In genomic region chr20:57391439-57392129, GRCh38 we compare ENCODE assay signal across 8 cellular contexts. TPM values are rescaled to one million over a fixed set of nuclear protein-coding genes. Genes with fewer than 3 reads are reported as not detected.
DNase-seq lines count a peak whose midpoint lies in the region; ATAC-seq and TF ChIP-seq lines count a peak whose summit lies in the region.

No MANE protein-coding gene starts in this region.

- H3K27me3 ChIP-seq in HAP-1 (ENCODE audit: low read depth) (no peaks in the 10 kb centered on the region), PC-3 (ENCODE audit: low read length) (no peaks in the 10 kb centered on the region), breast epithelium (no peaks in the 10 kb centered on the region), lung (ENCODE audit: control insufficient read depth, insufficient read depth) (no peaks in the 10 kb centered on the region), transverse colon (no peaks in the 10 kb centered on the region)

- DNase-seq in DMS 273 (lab: John Stamatoyannopoulos, UW; ENCODE audit: unreplicated experiment), result peak; percentile 53
- no peak for DNase-seq in DMS 273 treated with DMSO at 0.1 percent for 48 hours (lab: John Stamatoyannopoulos, UW)
- DNase-seq in HAP-1 (ENCODE audit: low spot score in 2 of 2), result peak in 1 of 2 experiments; percentile 31
- DNase-seq in PC-3, result peak; percentile 34
- no peak for DNase-seq in breast epithelium (ENCODE audit: low spot score in 2 of 2)
- no peak for DNase-seq in lung (ENCODE audit: low spot score)
- peak; percentile 28 for DNase-seq in transverse colon
- DNase-seq in NCI-H226, result no peak

- intact Hi-C loops in PC-3 (cut with micrococcal nuclease) (loop anchor here (5.0 kb wide), 1 partner anchor 46 kb away; no protein-coding TSS in a partner anchor), breast epithelium (cut with DNase I; ENCODE audit: low total_unique reads) (loop anchor here (10.0 kb wide), 1 partner anchor 103 kb away; no protein-coding TSS in a partner anchor), transverse colon (cut with DNase I; ENCODE audit: low total_unique reads) (no loop called here)

- no peaks in the 10 kb centered on the region for H3F3A ChIP-seq in PC-3 (ENCODE audit: low read length, unreplicated experiment)

- TF ChIP-seq POLR2A in breast epithelium (IDR thresholded peaks at IDR 0.05), result no peak
- TF ChIP-seq POLR2A in transverse colon (IDR thresholded peaks at IDR 0.05), result peak; percentile 17

- H3K36me3 ChIP-seq in HAP-1 (replicated peaks) (peaks cover 29% of the 10 kb centered on the region), PC-3 (ENCODE audit: low read depth, low read length) (peaks cover 19% of the 10 kb centered on the region; the same call in 1 of the 2 replicates), breast epithelium (no peaks in the 10 kb centered on the region), lung (ENCODE audit: control insufficient read depth in 2 of 2, insufficient read depth in 2 of 2, low read length in 2 of 2) (peaks cover 0 to 14% of the 10 kb centered on the region in 2 donors), transverse colon (no peaks in the 10 kb centered on the region)

- WGBS in lung, 2 donors, result 1 to 2% methylated on average over 33 to 89 of the region's 91 CpGs
- 0% methylated on average over 9 of the region's 91 CpGs; no CpG with 5 or more reads in 1 of the 2 donors for WGBS in transverse colon (ENCODE audit: low coverage in 1 of 2), 2 donors

- H3K4me2 ChIP-seq in PC-3 (ENCODE audit: low read length), result peak overlapping the region; percentile 88

- H3K27ac ChIP-seq in PC-3 (ENCODE audit: low read length), result no peak overlapping the region
- peak overlapping the region; percentile 74 to 79 for H3K27ac ChIP-seq in breast epithelium
- peak overlapping the region; percentile 57 to 86 for H3K27ac ChIP-seq in lung (ENCODE audit: low read depth in 1 of 2, low read length in 1 of 2)
- H3K27ac ChIP-seq in transverse colon, result peak overlapping the region; percentile 92 to 95 (median 93)

- H3K9me3 ChIP-seq in HAP-1 (no peaks in the 10 kb centered on the region), PC-3 (ENCODE audit: low read length) (no peaks in the 10 kb centered on the region), breast epithelium (no peaks in the 10 kb centered on the region), lung (ENCODE audit: control insufficient read depth in 2 of 2, insufficient read depth in 1 of 2, low read length in 1 of 2) (no peaks in the 10 kb centered on the region), transverse colon (no peaks in the 10 kb centered on the region)

- peak overlapping the region; percentile 73 for H2AFZ ChIP-seq in PC-3 (ENCODE audit: low read length)

- BruUV-seq in PC-3 (replicated peaks; lab: Mats Ljungman, UMichigan), result no TSS peak

- peak; percentile 8 for ATAC-seq in PC-3
- no peak for ATAC-seq in lung (ENCODE audit: insufficient read depth, low FRiP score)

- TF ChIP-seq CTCF in PC-3 (conservative IDR thresholded peaks at IDR 0.05; ENCODE audit: low read depth, low read length), result no peak
- no peak for TF ChIP-seq CTCF in breast epithelium (IDR thresholded peaks at IDR 0.05)
- TF ChIP-seq CTCF in lung (IDR thresholded peaks at IDR 0.05; ENCODE audit: control extremely low read depth, extremely low read depth), result no peak
- no peak for TF ChIP-seq CTCF in transverse colon (IDR thresholded peaks at IDR 0.05)

- H3K4me3 ChIP-seq in HAP-1 (peak overlapping the region; percentile 53), PC-3 (ENCODE audit: low read length) (peak overlapping the region; percentile 82), breast epithelium (peak overlapping the region; percentile 68 to 77 (median 73)), lung (peak overlapping the region; percentile 87), transverse colon (peak overlapping the region; percentile 82 to 88 (median 87))

- TF ChIP-seq EP300 in transverse colon (IDR thresholded peaks at IDR 0.05; ENCODE audit: low read depth), result no peak

- CTCF ChIA-PET in PC-3 (lab: Charles Lee), result interaction anchor here (0.6 kb wide), 4 partner anchors 41 to 205 kb away, joined by 3 to 5 read pairs (median 4); no protein-coding TSS in a partner anchor

- peak overlapping the region; percentile 49 for H3K9ac ChIP-seq in PC-3 (ENCODE audit: low read length)

- in situ Hi-C loops in HAP-1 (cut with MboI; ENCODE audit: low sequenced_read_pairs) (loop anchor here (25.0 kb wide), 2 partner anchors 821 to 1004 kb away; partner anchors contain the start of genes AURKA and CSTF1), transverse colon (cut with MboI; ENCODE audit: low pct_ligation_motif_present in 1 of 4, low pct_unique_long_range_greater_than_20kb in 1 of 4, low sequenced_read_pairs in 3 of 4) (loop anchor here in 2 of 4 donors (25.0 kb wide), 3 partner anchors 196 to 821 kb away; partner anchors contain the start of gene ZBP1 (in 1 of the 2))

- POLR2A ChIA-PET in PC-3 (lab: Charles Lee; ENCODE audit: unreplicated experiment), result interaction anchor here (0.6 to 0.9 kb wide), 2 partner anchors 63 to 86 kb away, joined by 4 to 5 read pairs; no protein-coding TSS in a partner anchor

- H3K4me1 ChIP-seq in HAP-1 (peaks cover 18% of the 10 kb centered on the region), PC-3 (ENCODE audit: insufficient read depth, low read length) (peaks cover 33% of the 10 kb centered on the region), breast epithelium (peaks cover 0 to 21% of the 10 kb centered on the region in 2 donors), lung (ENCODE audit: control insufficient read depth in 2 of 2, insufficient read depth in 2 of 2, low read length in 2 of 2) (peaks cover 3 to 24% of the 10 kb centered on the region in 2 donors), transverse colon (peaks cover 23 to 71% (median 46%) of the 10 kb centered on the region in 4 donors)

- no peaks in the 10 kb centered on the region for H3K9me2 ChIP-seq in PC-3 (replicated peaks; ENCODE audit: low read length)

- H4K20me1 ChIP-seq in PC-3 (ENCODE audit: low read length), result peaks cover 8% of the 10 kb centered on the region; the same call in 1 of the 2 replicates

- peaks cover 34% of the 10 kb centered on the region for H3K79me2 ChIP-seq in PC-3 (ENCODE audit: low read length)

RNA-seq across cellular contexts. Expression of gene RBM38, which starts 0.4 kb away (rescaled TPM):
- total RNA-seq in PC-3 (2014; rRNA removed) (56.5 and 59.3 TPM in 2 replicates), breast epithelium (10 to 100 TPM in 2 of 3 donors, 1 to 10 TPM in 1; 5.1 to 13.5 (median 10.5) TPM), lung (10 to 100 TPM; 32.3 to 38.6 TPM), transverse colon (10 to 100 TPM; 26.5 to 37.4 (median 30.4) TPM)
- 10 to 100 TPM; 23.1 to 29.5 TPM for polyA plus RNA-seq in lung

RNA-seq across cellular contexts. Expression of gene RAE1, which starts 40.5 kb away (rescaled TPM):
- total RNA-seq in PC-3 (2014; rRNA removed) (99.8 and 183 TPM in 2 replicates), breast epithelium (10 to 100 TPM; 13.8 to 26.9 (median 17.4) TPM), lung (10 to 100 TPM; 20.3 to 31.0 TPM), transverse colon (10 to 100 TPM in 3 of 4 donors, 1 to 10 TPM in 1; 5.6 to 29.9 (median 15.2) TPM)
- polyA plus RNA-seq in lung, result 10 to 100 TPM in 1 of 2 donors, 1 to 10 TPM in 1; 9.7 to 21.1 TPM

Comparison
In these comparisons a context has a peak if more than half of its experiments do, and no peak if none do; other contexts are left out.
1. DNase-seq: peak in DMS 273 (single experiment), PC-3 (single experiment) and transverse colon (single experiment); none in DMS 273 treated with DMSO at 0.1 percent for 48 hours (single experiment), breast epithelium (0 of 2), lung (single experiment) and NCI-H226 (single experiment).
2. Peak in every context shown above with its lines, with median percentiles within 50 percentile points of each other: H3K4me3 ChIP-seq.